ENCODE assay signal across 9 cellular contexts in the genomic region with DNA sequence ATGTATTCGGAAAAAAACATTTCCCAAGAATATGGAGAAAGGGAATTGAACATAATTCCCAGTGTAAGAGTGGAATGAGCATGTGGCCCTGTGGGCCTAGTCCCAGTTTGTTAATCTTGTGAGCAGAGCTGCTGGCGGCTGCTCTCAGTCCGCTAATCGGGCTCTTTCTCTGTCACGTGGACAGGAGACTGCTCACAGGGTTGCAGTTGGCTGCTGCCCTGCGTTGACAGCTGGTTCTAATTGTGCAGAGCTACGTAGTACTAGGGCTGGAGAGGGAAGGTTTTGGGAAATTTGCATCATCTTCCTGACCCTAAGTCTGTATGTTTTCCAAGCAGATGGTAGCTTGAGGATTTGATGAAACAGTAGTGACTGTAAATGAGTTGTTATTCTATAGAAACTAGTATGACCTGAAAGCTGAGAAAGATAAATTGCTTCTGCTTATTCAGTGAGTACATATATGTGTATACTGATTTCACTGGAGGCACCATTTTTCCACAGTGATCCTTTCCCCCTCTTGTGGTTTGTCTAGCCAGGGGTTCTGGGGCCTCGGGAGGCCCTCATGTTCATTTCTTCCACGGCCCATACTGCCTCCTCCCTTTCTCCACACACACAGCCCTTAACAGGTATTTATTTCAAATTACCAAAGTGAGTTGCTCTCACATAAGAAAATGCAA.
A peak's percentile ranks its signal among the peaks of the same experiment; 100 is the strongest.
DNase-seq lines count a peak whose midpoint lies in the region; ATAC-seq and TF ChIP-seq lines count a peak whose summit lies in the region.
"Had no signal": no experiment of that assay in that cellular context is flagged by ENCODE, and none has a peak within 500 bp of the region (broad histone marks: within the 10 kb centered on the region; RNA-seq: fewer than 3 reads in every experiment).

No MANE protein-coding gene starts in this region.

- CTCF ChIA-PET in CD8-positive, alpha-beta memory T cell (lab: Charles Lee): no interaction called here

- H3K27me3 Mint-ChIP-seq in type B pancreatic cell: no peaks in the 10 kb centered on the region
- H3K27me3 Mint-ChIP-seq in CD8-positive, alpha-beta memory T cell: no peaks in the 10 kb centered on the region

- no peaks in the 10 kb centered on the region for H3K36me3 Mint-ChIP-seq in type B pancreatic cell
- H3K36me3 Mint-ChIP-seq in CD8-positive, alpha-beta memory T cell: peaks cover 0 to 9% (median 3%) of the 10 kb centered on the region in 3 donors
- H3K36me3 Mint-ChIP-seq: activated naive CD4-positive, alpha-beta T cell treated with anti-CD3 and anti-CD28 coated beads, Interleukin-2, amount 50 U/mL, for 72 hours had no signal

- no peaks in the 10 kb centered on the region for H3K36me3 ChIP-seq in CD8-positive, alpha-beta memory T cell (ENCODE audit: insufficient read depth, low read length)

- POLR2A ChIA-PET in CD8-positive, alpha-beta memory T cell (lab: Charles Lee): no interaction called here

- no peak overlapping the region for H3K4me3 ChIP-seq in CD8-positive, alpha-beta memory T cell (ENCODE audit: low read length)

- ATAC-seq in HG03469 (IDR thresholded peaks at IDR 0.05; ENCODE audit: unreplicated experiment): no peak
- ATAC-seq: activated naive CD4-positive, alpha-beta T cell treated with anti-CD3 and anti-CD28 coated beads, Interleukin-2, amount 50 U/mL, for 72 hours had no signal

- H3K9me3 Mint-ChIP-seq in type B pancreatic cell: no peaks in the 10 kb centered on the region
- no peaks in the 10 kb centered on the region for H3K9me3 Mint-ChIP-seq in CD8-positive, alpha-beta memory T cell
- H3K9me3 Mint-ChIP-seq: activated naive CD4-positive, alpha-beta T cell treated with anti-CD3 and anti-CD28 coated beads, Interleukin-2, amount 50 U/mL, for 72 hours had no signal

- peaks cover 27% of the 10 kb centered on the region for H3K4me1 Mint-ChIP-seq in type B pancreatic cell (ENCODE audit: unreplicated experiment)
- peaks cover 0 to 7% (median 5%) of the 10 kb centered on the region in 3 donors for H3K4me1 Mint-ChIP-seq in CD8-positive, alpha-beta memory T cell

- TF ChIP-seq CTCF in type B pancreatic cell (conservative IDR thresholded peaks at IDR 0.05): no peak

- peak overlapping the region; percentile 60 for H3K27ac Mint-ChIP-seq in type B pancreatic cell
- H3K27ac Mint-ChIP-seq in CD8-positive, alpha-beta memory T cell: no peak overlapping the region
- H3K27ac Mint-ChIP-seq: activated naive CD4-positive, alpha-beta T cell treated with anti-CD3 and anti-CD28 coated beads, Interleukin-2, amount 50 U/mL, for 72 hours had no signal

- H3K27me3 ChIP-seq in CD8-positive, alpha-beta memory T cell (ENCODE audit: insufficient read depth, low read length, poor library complexity, severe bottlenecking): no peaks in the 10 kb centered on the region

- H3K27ac ChIP-seq in CD8-positive, alpha-beta memory T cell (ENCODE audit: low read depth, low read length): no peak overlapping the region

- H3K4me3 Mint-ChIP-seq in type B pancreatic cell: peak overlapping the region; percentile 26
- no peak overlapping the region for H3K4me3 Mint-ChIP-seq in CD8-positive, alpha-beta memory T cell

- no peaks in the 10 kb centered on the region for H3K4me1 ChIP-seq in CD8-positive, alpha-beta memory T cell (ENCODE audit: insufficient read depth, low read length)

- peak; percentile 83 for DNase-seq in NCI-H446 treated with DMSO at 0.1 percent for 48 hours (lab: John Stamatoyannopoulos, UW)
- DNase-seq in dedifferentiated amniotic fluid mesenchymal stem cell (ENCODE audit: extremely low spot score): peak; percentile 99
- peak; percentile 89 for DNase-seq in midbrain (lab: John Stamatoyannopoulos, UW)
- DNase-seq in type B pancreatic cell (ENCODE audit: extremely low spot score, unreplicated experiment): no peak
- DNase-seq in CD8-positive, alpha-beta memory T cell: no peak
- no peak for DNase-seq in activated CD4-positive, alpha-beta T cell treated with anti-CD3 and anti-CD28 coated beads, Interleukin-2, amount 50 U/mL, for 4 hours
- DNase-seq: NCI-H2029 had no signal

- no peaks in the 10 kb centered on the region for H3K9me3 ChIP-seq in CD8-positive, alpha-beta memory T cell (ENCODE audit: low read length)

Comparison
In these comparisons a context has a peak if more than half of its experiments do, and no peak if none do; other contexts are left out.
1. DNase-seq: peak in NCI-H446 treated with DMSO at 0.1 percent for 48 hours (single experiment), dedifferentiated amniotic fluid mesenchymal stem cell (single experiment) and midbrain (single experiment); none in type B pancreatic cell (single experiment), CD8-positive, alpha-beta memory T cell (0 of 5) and activated CD4-positive, alpha-beta T cell treated with anti-CD3 and anti-CD28 coated beads, Interleukin-2, amount 50 U/mL, for 4 hours (0 of 2).